In the genomic region with DNA sequence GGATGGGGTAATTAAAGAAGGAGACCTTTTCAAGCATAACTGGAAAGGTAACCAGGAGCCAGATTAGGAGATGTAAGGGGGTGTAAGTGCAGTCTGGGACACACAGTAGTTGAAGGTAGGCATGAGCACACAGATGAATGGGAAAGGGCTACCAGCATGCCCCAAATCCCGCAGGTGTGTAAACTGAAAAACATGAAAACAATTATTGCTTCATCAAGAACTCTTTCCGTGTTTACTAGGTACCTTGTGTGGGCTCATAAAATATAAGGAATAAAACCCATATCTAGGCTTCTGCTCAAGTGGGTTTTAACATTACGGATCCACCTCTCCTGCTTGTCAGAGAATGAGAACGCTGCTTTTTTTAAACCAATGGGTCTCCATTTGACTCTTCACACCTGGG, we compare ENCODE assay signal across 8 cellular contexts. TPM values are rescaled to one million over a fixed set of nuclear protein-coding genes. Genes with fewer than 3 reads are reported as not detected.
DNase-seq lines count a peak whose midpoint lies in the region; ATAC-seq and TF ChIP-seq lines count a peak whose summit lies in the region.

No MANE protein-coding gene starts in this region.

- H3K36me3 ChIP-seq in Caco-2 (ENCODE audit: control insufficient read depth, insufficient read depth, low read length) (no peaks in the 10 kb centered on the region), OCI-LY3 (replicated peaks; ENCODE audit: low read depth, low read length) (no peaks in the 10 kb centered on the region), neutrophil (no peaks in the 10 kb centered on the region)

- H3K9me3 Mint-ChIP-seq in Caco-2 (ENCODE audit: unreplicated experiment): no peaks in the 10 kb centered on the region
- no peaks in the 10 kb centered on the region for H3K9me3 Mint-ChIP-seq in endothelial cell (ENCODE audit: unreplicated experiment)

- no peaks in the 10 kb centered on the region for H3K27me3 Mint-ChIP-seq in Caco-2 (ENCODE audit: insufficient read depth, unreplicated experiment)
- H3K27me3 Mint-ChIP-seq in endothelial cell (ENCODE audit: unreplicated experiment): peaks cover 6% of the 10 kb centered on the region

- TF ChIP-seq CTCF in Caco-2 (IDR thresholded peaks at IDR 0.05; ENCODE audit: insufficient read depth in 1 of 2, low read depth in 1 of 2, low read length in 1 of 2, severe bottlenecking in 1 of 2, unreplicated experiment in 1 of 2): no peak
- no peak for TF ChIP-seq CTCF in OCI-LY3 (IDR thresholded peaks at IDR 0.05; ENCODE audit: low read depth, low read length)
- no peak for TF ChIP-seq CTCF in endothelial cell (IDR thresholded peaks at IDR 0.05; ENCODE audit: unreplicated experiment)
- TF ChIP-seq CTCF in neutrophil (IDR thresholded peaks at IDR 0.05): no peak

- CTCF ChIA-PET in Caco-2 (lab: Charles Lee): interaction anchor here (0.6 to 1.1 kb wide), 2 partner anchors 298 to 438 kb away, joined by 3 to 6 read pairs; no protein-coding TSS in a partner anchor

- H3K4me3 Mint-ChIP-seq in Caco-2 (ENCODE audit: unreplicated experiment): peak overlapping the region; percentile 60
- H3K4me3 Mint-ChIP-seq in endothelial cell (ENCODE audit: unreplicated experiment): peak overlapping the region; percentile 94

- H3K27me3 ChIP-seq in Caco-2 (replicated peaks; ENCODE audit: control insufficient read depth, insufficient read depth, low read length): no peaks in the 10 kb centered on the region
- no peaks in the 10 kb centered on the region for H3K27me3 ChIP-seq in OCI-LY3 (ENCODE audit: low read depth, low read length)
- H3K27me3 ChIP-seq in neutrophil: no peaks in the 10 kb centered on the region

- H4K20me1 ChIP-seq in OCI-LY3 (ENCODE audit: insufficient read depth, low read length): peaks cover 4% of the 10 kb centered on the region; the same call in 1 of the 2 replicates

- no peak overlapping the region for H3K27ac ChIP-seq in OCI-LY3 (ENCODE audit: low read length)
- H3K27ac ChIP-seq in neutrophil: no peak overlapping the region

- peak overlapping the region; percentile 90 for H3K4me2 ChIP-seq in OCI-LY3 (ENCODE audit: low read length)

- H3K27ac Mint-ChIP-seq in Caco-2 (ENCODE audit: unreplicated experiment) (peak overlapping the region; percentile 60), endothelial cell (ENCODE audit: unreplicated experiment) (peak overlapping the region; percentile 12)

- intact Hi-C loops in Caco-2 (cut with micrococcal nuclease; ENCODE audit: unreplicated experiment): no loop called here

- H3K4me3 ChIP-seq in Caco-2 (ENCODE audit: low read depth, low read length) (peak overlapping the region; percentile 87), OCI-LY3 (ENCODE audit: low read length) (peak overlapping the region; percentile 96), neutrophil (ENCODE audit: low read depth in 1 of 2, low read length in 1 of 2) (peak overlapping the region; percentile 68 to 81)

- ATAC-seq in HG03025 (IDR thresholded peaks at IDR 0.05; ENCODE audit: low FRiP score, unreplicated experiment) (no peak), HG02798 (IDR thresholded peaks at IDR 0.05; ENCODE audit: poor library complexity, unreplicated experiment) (no peak)

- no peak for DNase-seq in Caco-2
- DNase-seq in endothelial cell (ENCODE audit: low spot score): no peak
- DNase-seq in stimulated activated CD4-positive, alpha-beta T cell treated with anti-CD3 and anti-CD28 coated beads, Interleukin-2, amount 100 ng/mL, for 48 hours: no peak
- no peak for DNase-seq in GM03348 (ENCODE audit: low spot score)

- peak overlapping the region; percentile 88 for H3K9ac ChIP-seq in OCI-LY3 (ENCODE audit: low read length)

- H3K4me1 Mint-ChIP-seq in Caco-2 (ENCODE audit: low read depth, unreplicated experiment) (peaks cover 8% of the 10 kb centered on the region), endothelial cell (ENCODE audit: unreplicated experiment) (peaks cover 15% of the 10 kb centered on the region)

- H3K9me3 ChIP-seq in Caco-2 (no peaks in the 10 kb centered on the region), OCI-LY3 (ENCODE audit: insufficient read depth, low read length) (no peaks in the 10 kb centered on the region), neutrophil (no peaks in the 10 kb centered on the region)

- H3K36me3 Mint-ChIP-seq in Caco-2 (ENCODE audit: insufficient read depth, unreplicated experiment): peaks cover 8% of the 10 kb centered on the region
- peaks cover 3% of the 10 kb centered on the region for H3K36me3 Mint-ChIP-seq in endothelial cell (ENCODE audit: low read depth, unreplicated experiment)

- H3K79me2 ChIP-seq in OCI-LY3 (ENCODE audit: low read length): peaks cover 61% of the 10 kb centered on the region

- no peak overlapping the region for H2AFZ ChIP-seq in OCI-LY3 (ENCODE audit: low read depth, low read length)

- POLR2A ChIA-PET in Caco-2 (lab: Charles Lee): interaction anchor here (1.3 kb wide), 1 partner anchor 30 kb away, joined by 5 read pairs; no protein-coding TSS in a partner anchor

- BruUV-seq in Caco-2 (replicated peaks; lab: Mats Ljungman, UMichigan): no TSS peak

- H3K4me1 ChIP-seq in Caco-2: peaks cover 8% of the 10 kb centered on the region; the same call in 1 of the 2 replicates
- H3K4me1 ChIP-seq in OCI-LY3 (ENCODE audit: low read length): peaks cover 38% of the 10 kb centered on the region
- H3K4me1 ChIP-seq in neutrophil (ENCODE audit: control insufficient read depth in 1 of 2, insufficient read depth in 1 of 2, low read depth in 1 of 2, low read length in 1 of 2): peaks cover 13 to 18% of the 10 kb centered on the region in 2 experiments

RNA-seq across cellular contexts. Expression of gene MAPKAP1, which starts 1.1 kb away (rescaled TPM):
- 70.0 and 82.5 TPM in 2 replicates for total RNA-seq in Caco-2 (2022)
- total RNA-seq in endothelial cell (ENCODE audit: unreplicated experiment): 74.6 TPM

RNA-seq across cellular contexts. Expression of gene PBX3, which starts 41.3 kb away (rescaled TPM):
- total RNA-seq in Caco-2 (2022) (7.7 and 12.4 TPM in 2 replicates), endothelial cell (ENCODE audit: unreplicated experiment) (37.6 TPM)
